1 cellular context compared by ENCODE assay signal in the genomic region with DNA sequence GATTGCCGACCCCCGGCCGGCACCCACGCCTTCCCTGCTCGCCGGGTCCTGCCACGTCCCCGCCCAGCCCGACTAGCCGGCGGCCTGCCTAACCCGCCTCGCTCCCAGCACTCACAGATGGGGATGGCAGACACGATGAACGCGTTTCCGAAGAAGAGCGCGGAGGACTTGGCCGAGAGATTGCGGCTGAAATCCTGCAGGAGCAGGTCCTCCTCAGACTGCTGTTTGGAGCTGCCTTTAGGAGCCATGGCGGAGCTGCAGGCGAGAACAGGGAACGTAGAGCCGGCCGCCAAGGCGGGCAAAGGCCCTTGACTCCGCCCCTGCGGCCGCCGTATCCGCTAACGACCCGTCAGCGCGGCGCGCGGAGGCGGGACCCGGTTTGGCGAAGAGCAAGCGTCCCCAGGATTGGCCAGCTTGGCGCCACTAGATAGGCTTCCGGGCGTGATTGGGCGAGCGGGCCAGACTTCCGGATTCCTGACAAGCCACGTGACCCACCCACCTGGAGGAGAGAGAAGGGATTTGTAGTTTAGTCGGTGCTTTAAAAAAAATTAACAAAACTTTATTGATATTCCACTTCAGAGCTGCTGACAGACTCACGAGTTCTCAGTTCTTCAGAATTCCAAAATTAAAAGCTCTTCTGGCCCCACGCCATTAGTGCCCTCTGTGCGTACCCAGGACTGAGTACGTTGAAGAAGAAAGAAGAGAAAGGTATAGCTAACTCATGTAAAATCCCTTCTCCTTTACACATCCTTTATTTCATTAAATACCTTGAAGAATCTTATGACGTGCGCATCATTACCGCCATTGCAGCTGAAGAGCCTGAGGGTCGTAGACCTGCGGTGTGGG.
TF ChIP-seq lines count a peak whose summit lies in the region.

A gene (minus strand): TSS at position 276 of the 846 bp plus-strand sequence. CDS start 28 bp downstream, at position 248.

TF ChIP-seq in WTC11, 78 proteins besides CTCF, POLR2A, EP300 and RAD21 (continued from another document):
- TF ChIP-seq, protein P1, sequence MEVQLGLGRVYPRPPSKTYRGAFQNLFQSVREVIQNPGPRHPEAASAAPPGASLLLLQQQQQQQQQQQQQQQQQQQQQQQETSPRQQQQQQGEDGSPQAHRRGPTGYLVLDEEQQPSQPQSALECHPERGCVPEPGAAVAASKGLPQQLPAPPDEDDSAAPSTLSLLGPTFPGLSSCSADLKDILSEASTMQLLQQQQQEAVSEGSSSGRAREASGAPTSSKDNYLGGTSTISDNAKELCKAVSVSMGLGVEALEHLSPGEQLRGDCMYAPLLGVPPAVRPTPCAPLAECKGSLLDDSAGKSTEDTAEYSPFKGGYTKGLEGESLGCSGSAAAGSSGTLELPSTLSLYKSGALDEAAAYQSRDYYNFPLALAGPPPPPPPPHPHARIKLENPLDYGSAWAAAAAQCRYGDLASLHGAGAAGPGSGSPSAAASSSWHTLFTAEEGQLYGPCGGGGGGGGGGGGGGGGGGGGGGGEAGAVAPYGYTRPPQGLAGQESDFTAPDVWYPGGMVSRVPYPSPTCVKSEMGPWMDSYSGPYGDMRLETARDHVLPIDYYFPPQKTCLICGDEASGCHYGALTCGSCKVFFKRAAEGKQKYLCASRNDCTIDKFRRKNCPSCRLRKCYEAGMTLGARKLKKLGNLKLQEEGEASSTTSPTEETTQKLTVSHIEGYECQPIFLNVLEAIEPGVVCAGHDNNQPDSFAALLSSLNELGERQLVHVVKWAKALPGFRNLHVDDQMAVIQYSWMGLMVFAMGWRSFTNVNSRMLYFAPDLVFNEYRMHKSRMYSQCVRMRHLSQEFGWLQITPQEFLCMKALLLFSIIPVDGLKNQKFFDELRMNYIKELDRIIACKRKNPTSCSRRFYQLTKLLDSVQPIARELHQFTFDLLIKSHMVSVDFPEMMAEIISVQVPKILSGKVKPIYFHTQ (CRISPR knock-in tag; IDR thresholded peaks at IDR 0.05), result no peak
